Comparison of ENCODE assay signal across 24 cellular contexts in genomic region chr6:92297101-92297500, GRCh38.
"Had no signal": no experiment of that assay in that cellular context is flagged by ENCODE, and none has a peak within 500 bp of the region (broad histone marks: within the 10 kb centered on the region; RNA-seq: fewer than 3 reads in every experiment).

No MANE protein-coding gene starts in this region.

- H3K4me3 Mint-ChIP-seq: activated naive CD4-positive, alpha-beta T cell treated with anti-CD3 and anti-CD28 coated beads, Interleukin-2, amount 10 ng/mL, durations not matched to agents 7 days and 5 days; activated naive CD8-positive, alpha-beta T cell treated with anti-CD3 and anti-CD28 coated beads, Interleukin-2, amount 50 U/mL, for 24 hours; dendritic cell treated with granulocyte-macrophage colony-stimulating factor and Interleukin-4, amounts not matched to agents 40 ng/mL and 50 ng/mL, for 4 days; mesothelial cell of epicardium; nephron progenitor cell had no signal

- H3K9me3 ChIP-seq: esophagus muscularis mucosa, thyroid gland had no signal

- H3K36me3 Mint-ChIP-seq: activated naive CD4-positive, alpha-beta T cell treated with anti-CD3 and anti-CD28 coated beads, Interleukin-2, amount 10 ng/mL, durations not matched to agents 7 days and 5 days; mesothelial cell of epicardium had no signal

- H3K9me3 Mint-ChIP-seq: nephron progenitor cell had no signal

- H3K4me1 ChIP-seq: esophagus muscularis mucosa, thyroid gland had no signal

- H3K36me3 ChIP-seq: esophagus muscularis mucosa, thyroid gland had no signal

- H3K4me3 ChIP-seq: esophagus muscularis mucosa, hepatocyte, lung, thyroid gland had no signal

- ATAC-seq: activated naive CD8-positive, alpha-beta T cell treated with anti-CD3 and anti-CD28 coated beads, Interleukin-2, amount 50 U/mL, for 24 hours had no signal

- H3K4me1 Mint-ChIP-seq: activated naive CD4-positive, alpha-beta T cell treated with anti-CD3 and anti-CD28 coated beads, Interleukin-2, amount 10 ng/mL, durations not matched to agents 7 days and 5 days; activated naive CD8-positive, alpha-beta T cell treated with anti-CD3 and anti-CD28 coated beads, Interleukin-2, amount 50 U/mL, for 24 hours; mesothelial cell of epicardium; nephron progenitor cell had no signal

- H3K27me3 Mint-ChIP-seq: activated naive CD4-positive, alpha-beta T cell treated with anti-CD3 and anti-CD28 coated beads, Interleukin-2, amount 10 ng/mL, durations not matched to agents 7 days and 5 days; activated naive CD8-positive, alpha-beta T cell treated with anti-CD3 and anti-CD28 coated beads, Interleukin-2, amount 50 U/mL, for 24 hours; dendritic cell treated with granulocyte-macrophage colony-stimulating factor and Interleukin-4, amounts not matched to agents 40 ng/mL and 50 ng/mL, for 4 days had no signal

- H3K27me3 ChIP-seq: esophagus muscularis mucosa, hepatocyte, thyroid gland had no signal

- H3K27ac Mint-ChIP-seq: activated naive CD4-positive, alpha-beta T cell treated with anti-CD3 and anti-CD28 coated beads, Interleukin-2, amount 10 ng/mL, durations not matched to agents 7 days and 5 days; activated naive CD8-positive, alpha-beta T cell treated with anti-CD3 and anti-CD28 coated beads, Interleukin-2, amount 50 U/mL, for 24 hours; dendritic cell treated with granulocyte-macrophage colony-stimulating factor and Interleukin-4, amounts not matched to agents 40 ng/mL and 50 ng/mL, for 4 days; mesothelial cell of epicardium; nephron progenitor cell had no signal

- DNase-seq: activated CD4-positive, CD25-positive, alpha-beta regulatory T cell treated with anti-CD3 and anti-CD28 coated beads, Interleukin-2, amount 50 U/mL, for 72 hours; activated CD8-positive, alpha-beta memory T cell treated with anti-CD3 and anti-CD28 coated beads for 24 hours; activated CD8-positive, alpha-beta memory T cell treated with anti-CD3 and anti-CD28 coated beads, Interleukin-2, amount 50 U/mL, for 48 hours; activated effector memory CD4-positive, alpha-beta T cell treated with Interleukin-2 at 50 U/mL for 16 hours; activated naive CD4-positive, alpha-beta T cell treated with anti-CD3 and anti-CD28 coated beads, Interleukin-2, amount 10 ng/mL, durations not matched to agents 7 days and 5 days; activated naive CD8-positive, alpha-beta T cell treated with anti-CD3 and anti-CD28 coated beads, Interleukin-2, amount 50 U/mL, for 24 hours; activated T-cell treated with anti-CD3 and anti-CD28 coated beads, Interleukin-2, amount 50 U/mL, for 48 hours; aorta; cerebellar nuclear complex; effector CD8-positive, alpha-beta T cell; islet precursor cell; nephron progenitor cell; nucleus accumbens; retina; stimulated activated CD4-positive, alpha-beta T cell treated with anti-CD3 and anti-CD28 coated beads, Interleukin-12 subunit alpha, Interleukin-12 subunit beta, amount 100 ng/mL, for 4 hours; stimulated activated CD4-positive, alpha-beta T cell treated with anti-CD3 and anti-CD28 coated beads, Interleukin-1b, Interleukin-23, amount 100 ng/mL, for 48 hours; stimulated activated CD8-positive, alpha-beta memory T cell treated with anti-CD3 and anti-CD28 coated beads, Interleukin-4, amount 100 ng/mL, for 48 hours; stimulated activated naive CD4-positive, alpha-beta T cell; thyroid gland had no signal
